In genomic region chr12:114668151-114668891, GRCh38 we compare ENCODE assay signal across 8 cellular contexts. TPM values are rescaled to one million over a fixed set of nuclear protein-coding genes. Genes with fewer than 3 reads are reported as not detected.
DNase-seq lines count a peak whose midpoint lies in the region; ATAC-seq and TF ChIP-seq lines count a peak whose summit lies in the region.

No MANE protein-coding gene starts in this region.

- peak overlapping the region in 2 of 4 donors; percentile 39 to 74 for H3K4me3 ChIP-seq in adrenal gland
- peak overlapping the region; percentile 23 to 49 for H3K4me3 ChIP-seq in right atrium auricular region

- H3K27me3 ChIP-seq in adrenal gland (no peaks in the 10 kb centered on the region), right atrium auricular region (peaks cover 0 to 12% of the 10 kb centered on the region in 2 donors)

- H3K4me1 ChIP-seq in adrenal gland (replicated peaks in 1 of 2) = peaks cover 27 to 36% of the 10 kb centered on the region in 2 donors
- H3K4me1 ChIP-seq in right atrium auricular region = peaks cover 0 to 35% of the 10 kb centered on the region in 2 donors

- ATAC-seq in HG02623 (IDR thresholded peaks at IDR 0.05; ENCODE audit: unreplicated experiment) = no peak

- intact Hi-C loops in adrenal gland (cut with DNase I) = loop anchor here in 1 of 2 donors (5.0 kb wide), 1 partner anchor 964 kb away; no protein-coding TSS in a partner anchor

- H3K27ac ChIP-seq in adrenal gland (peak overlapping the region; percentile 48 to 99 (median 93)), right atrium auricular region (peak overlapping the region; percentile 39 to 40)

- H3K9me3 ChIP-seq in adrenal gland (replicated peaks in 1 of 3) = no peaks in the 10 kb centered on the region
- H3K9me3 ChIP-seq in right atrium auricular region = no peaks in the 10 kb centered on the region

- DNase-seq in activated CD4-positive, alpha-beta T cell treated with anti-CD3 and anti-CD28 coated beads for 48 hours = peak; percentile 60
- DNase-seq in activated CD4-positive, alpha-beta T cell treated with anti-CD3 and anti-CD28 coated beads for 1 hour = no peak
- DNase-seq in NCI-H1092 (lab: John Stamatoyannopoulos, UW) (peak; percentile 61), adrenal gland (peak; percentile 89 to 95 (median 93)), right atrium auricular region (ENCODE audit: low spot score) (peak; percentile 82), putamen (ENCODE audit: low spot score) (peak; percentile 20), SKM-1 treated with dmso at 0.1 percent for 144 hours (lab: John Stamatoyannopoulos, UW; ENCODE audit: unreplicated experiment) (no peak)

- peak; percentile 25 to 86 (median 68) for TF ChIP-seq CTCF in adrenal gland (IDR thresholded peaks at IDR 0.05)
- TF ChIP-seq CTCF in right atrium auricular region (IDR thresholded peaks at IDR 0.05) = peak; percentile 28 to 74

- WGBS in adrenal gland, 4 donors = 1 to 2% (median 1%) methylated on average over 21 to 46 of the region's 46 CpGs

- H3K36me3 ChIP-seq in adrenal gland (replicated peaks in 1 of 2) (peaks cover 0 to 24% of the 10 kb centered on the region in 2 donors), right atrium auricular region (peaks cover 10% of the 10 kb centered on the region)

- peak; percentile 37 to 74 for TF ChIP-seq POLR2A in adrenal gland (IDR thresholded peaks at IDR 0.05)

RNA-seq across cellular contexts. Expression of gene TBX3, which starts 15.7 kb away (rescaled TPM):
- total RNA-seq in adrenal gland (100 to 1,000 TPM; 273 to 602 (median 396) TPM), right atrium auricular region (10 to 100 TPM in 1 of 2 donors, 1 to 10 TPM in 1; 6.1 to 16.1 TPM)
- polyA plus RNA-seq in adrenal gland = 100 to 1,000 TPM; 172 to 216 (median 181) TPM

Comparison
In these comparisons a context has a peak if more than half of its experiments do, and no peak if none do; other contexts are left out.
1. DNase-seq: peak in activated CD4-positive, alpha-beta T cell treated with anti-CD3 and anti-CD28 coated beads for 48 hours (single experiment), NCI-H1092 (single experiment), adrenal gland (7 of 7), right atrium auricular region (single experiment) and putamen (single experiment); none in activated CD4-positive, alpha-beta T cell treated with anti-CD3 and anti-CD28 coated beads for 1 hour (single experiment) and SKM-1 treated with dmso at 0.1 percent for 144 hours (single experiment).
2. RNA of gene TBX3, which starts 15.7 kb away (total RNA-seq): 273 to 602 TPM in adrenal gland; 6.1 to 16.1 TPM in right atrium auricular region; every median in the first group is over 10 times any median in the second.